In the genomic region with DNA sequence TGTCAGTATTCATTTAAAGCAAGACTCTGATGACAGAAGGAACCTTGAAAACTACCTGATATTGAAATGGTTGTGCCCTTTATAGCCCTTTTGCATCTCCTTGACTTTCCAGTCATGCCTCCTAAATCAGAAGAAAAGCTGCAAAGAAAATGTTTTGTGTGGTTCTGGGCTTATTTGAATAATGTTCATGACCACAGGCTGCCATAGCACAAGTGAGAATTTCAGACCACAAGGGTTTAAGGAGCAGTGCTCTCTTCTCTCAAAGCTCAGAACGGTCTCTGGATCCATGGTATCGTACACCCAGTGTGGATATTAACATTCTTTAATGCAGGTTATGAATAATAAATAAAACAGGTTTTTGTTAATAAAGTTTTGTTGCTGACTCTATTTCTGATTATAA, we compare ENCODE assay signal across 2 cellular contexts.
TF ChIP-seq lines count a peak whose summit lies in the region.

No MANE protein-coding gene starts in this region.

TF ChIP-seq in K562, 482 proteins besides CTCF, POLR2A, EP300 and RAD21:
- TF ChIP-seq, protein P1, sequence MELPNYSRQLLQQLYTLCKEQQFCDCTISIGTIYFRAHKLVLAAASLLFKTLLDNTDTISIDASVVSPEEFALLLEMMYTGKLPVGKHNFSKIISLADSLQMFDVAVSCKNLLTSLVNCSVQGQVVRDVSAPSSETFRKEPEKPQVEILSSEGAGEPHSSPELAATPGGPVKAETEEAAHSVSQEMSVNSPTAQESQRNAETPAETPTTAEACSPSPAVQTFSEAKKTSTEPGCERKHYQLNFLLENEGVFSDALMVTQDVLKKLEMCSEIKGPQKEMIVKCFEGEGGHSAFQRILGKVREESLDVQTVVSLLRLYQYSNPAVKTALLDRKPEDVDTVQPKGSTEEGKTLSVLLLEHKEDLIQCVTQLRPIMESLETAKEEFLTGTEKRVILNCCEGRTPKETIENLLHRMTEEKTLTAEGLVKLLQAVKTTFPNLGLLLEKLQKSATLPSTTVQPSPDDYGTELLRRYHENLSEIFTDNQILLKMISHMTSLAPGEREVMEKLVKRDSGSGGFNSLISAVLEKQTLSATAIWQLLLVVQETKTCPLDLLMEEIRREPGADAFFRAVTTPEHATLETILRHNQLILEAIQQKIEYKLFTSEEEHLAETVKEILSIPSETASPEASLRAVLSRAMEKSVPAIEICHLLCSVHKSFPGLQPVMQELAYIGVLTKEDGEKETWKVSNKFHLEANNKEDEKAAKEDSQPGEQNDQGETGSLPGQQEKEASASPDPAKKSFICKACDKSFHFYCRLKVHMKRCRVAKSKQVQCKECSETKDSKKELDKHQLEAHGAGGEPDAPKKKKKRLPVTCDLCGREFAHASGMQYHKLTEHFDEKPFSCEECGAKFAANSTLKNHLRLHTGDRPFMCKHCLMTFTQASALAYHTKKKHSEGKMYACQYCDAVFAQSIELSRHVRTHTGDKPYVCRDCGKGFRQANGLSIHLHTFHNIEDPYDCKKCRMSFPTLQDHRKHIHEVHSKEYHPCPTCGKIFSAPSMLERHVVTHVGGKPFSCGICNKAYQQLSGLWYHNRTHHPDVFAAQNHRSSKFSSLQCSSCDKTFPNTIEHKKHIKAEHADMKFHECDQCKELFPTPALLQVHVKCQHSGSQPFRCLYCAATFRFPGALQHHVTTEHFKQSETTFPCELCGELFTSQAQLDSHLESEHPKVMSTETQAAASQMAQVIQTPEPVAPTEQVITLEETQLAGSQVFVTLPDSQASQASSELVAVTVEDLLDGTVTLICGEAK (IDR thresholded peaks at IDR 0.05): peak; percentile 54
- TF ChIP-seq, protein P1 (CRISPR knock-in tag; IDR thresholded peaks at IDR 0.05): no peak
- no peak for TF ChIP-seq POLR2AphosphoS5 (IDR thresholded peaks at IDR 0.05; ENCODE audit: control insufficient read depth, insufficient read depth, low read depth, low read length)

TF ChIP-seq in SK-N-SH treated with all-trans-retinoic acid at 6 μM for 48 hours, 23 proteins besides CTCF, POLR2A, EP300 and RAD21:
- TF ChIP-seq ZNF565 (CRISPR knock-in tag; conservative IDR thresholded peaks at IDR 0.05; ENCODE audit: low read depth): no peak
- no peak for TF ChIP-seq ARNTL (CRISPR knock-in tag; IDR thresholded peaks at IDR 0.05; ENCODE audit: borderline replicate concordance, low read depth)
- TF ChIP-seq ZFP3 (CRISPR knock-in tag; IDR thresholded peaks at IDR 0.05): no peak
- TF ChIP-seq, protein P2, sequence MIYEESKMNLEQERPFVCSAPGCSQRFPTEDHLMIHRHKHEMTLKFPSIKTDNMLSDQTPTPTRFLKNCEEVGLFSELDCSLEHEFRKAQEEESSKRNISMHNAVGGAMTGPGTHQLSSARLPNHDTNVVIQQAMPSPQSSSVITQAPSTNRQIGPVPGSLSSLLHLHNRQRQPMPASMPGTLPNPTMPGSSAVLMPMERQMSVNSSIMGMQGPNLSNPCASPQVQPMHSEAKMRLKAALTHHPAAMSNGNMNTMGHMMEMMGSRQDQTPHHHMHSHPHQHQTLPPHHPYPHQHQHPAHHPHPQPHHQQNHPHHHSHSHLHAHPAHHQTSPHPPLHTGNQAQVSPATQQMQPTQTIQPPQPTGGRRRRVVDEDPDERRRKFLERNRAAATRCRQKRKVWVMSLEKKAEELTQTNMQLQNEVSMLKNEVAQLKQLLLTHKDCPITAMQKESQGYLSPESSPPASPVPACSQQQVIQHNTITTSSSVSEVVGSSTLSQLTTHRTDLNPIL (CRISPR knock-in tag; IDR thresholded peaks at IDR 0.05; ENCODE audit: low read depth): no peak
- no peak for TF ChIP-seq TOX (CRISPR knock-in tag; IDR thresholded peaks at IDR 0.05; ENCODE audit: borderline replicate concordance)
- TF ChIP-seq GLIS3 (CRISPR knock-in tag; IDR thresholded peaks at IDR 0.05): no peak
- TF ChIP-seq ISL1 (CRISPR knock-in tag; IDR thresholded peaks at IDR 0.05): no peak
- TF ChIP-seq, protein P3, sequence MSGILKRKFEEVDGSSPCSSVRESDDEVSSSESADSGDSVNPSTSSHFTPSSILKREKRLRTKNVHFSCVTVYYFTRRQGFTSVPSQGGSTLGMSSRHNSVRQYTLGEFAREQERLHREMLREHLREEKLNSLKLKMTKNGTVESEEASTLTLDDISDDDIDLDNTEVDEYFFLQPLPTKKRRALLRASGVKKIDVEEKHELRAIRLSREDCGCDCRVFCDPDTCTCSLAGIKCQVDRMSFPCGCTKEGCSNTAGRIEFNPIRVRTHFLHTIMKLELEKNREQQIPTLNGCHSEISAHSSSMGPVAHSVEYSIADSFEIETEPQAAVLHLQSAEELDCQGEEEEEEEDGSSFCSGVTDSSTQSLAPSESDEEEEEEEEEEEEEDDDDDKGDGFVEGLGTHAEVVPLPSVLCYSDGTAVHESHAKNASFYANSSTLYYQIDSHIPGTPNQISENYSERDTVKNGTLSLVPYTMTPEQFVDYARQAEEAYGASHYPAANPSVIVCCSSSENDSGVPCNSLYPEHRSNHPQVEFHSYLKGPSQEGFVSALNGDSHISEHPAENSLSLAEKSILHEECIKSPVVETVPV (CRISPR knock-in tag; IDR thresholded peaks at IDR 0.05): no peak
- no peak for TF ChIP-seq ESRRG (CRISPR knock-in tag; IDR thresholded peaks at IDR 0.05)
- TF ChIP-seq, protein P4, sequence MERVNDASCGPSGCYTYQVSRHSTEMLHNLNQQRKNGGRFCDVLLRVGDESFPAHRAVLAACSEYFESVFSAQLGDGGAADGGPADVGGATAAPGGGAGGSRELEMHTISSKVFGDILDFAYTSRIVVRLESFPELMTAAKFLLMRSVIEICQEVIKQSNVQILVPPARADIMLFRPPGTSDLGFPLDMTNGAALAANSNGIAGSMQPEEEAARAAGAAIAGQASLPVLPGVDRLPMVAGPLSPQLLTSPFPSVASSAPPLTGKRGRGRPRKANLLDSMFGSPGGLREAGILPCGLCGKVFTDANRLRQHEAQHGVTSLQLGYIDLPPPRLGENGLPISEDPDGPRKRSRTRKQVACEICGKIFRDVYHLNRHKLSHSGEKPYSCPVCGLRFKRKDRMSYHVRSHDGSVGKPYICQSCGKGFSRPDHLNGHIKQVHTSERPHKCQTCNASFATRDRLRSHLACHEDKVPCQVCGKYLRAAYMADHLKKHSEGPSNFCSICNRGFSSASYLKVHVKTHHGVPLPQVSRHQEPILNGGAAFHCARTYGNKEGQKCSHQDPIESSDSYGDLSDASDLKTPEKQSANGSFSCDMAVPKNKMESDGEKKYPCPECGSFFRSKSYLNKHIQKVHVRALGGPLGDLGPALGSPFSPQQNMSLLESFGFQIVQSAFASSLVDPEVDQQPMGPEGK (CRISPR knock-in tag; IDR thresholded peaks at IDR 0.05; ENCODE audit: borderline replicate concordance): no peak
- no peak for TF ChIP-seq ZFP30 (CRISPR knock-in tag; IDR thresholded peaks at IDR 0.05)
- no peak for TF ChIP-seq CSDC2 (CRISPR knock-in tag; IDR thresholded peaks at IDR 0.05)
- TF ChIP-seq, protein P5, sequence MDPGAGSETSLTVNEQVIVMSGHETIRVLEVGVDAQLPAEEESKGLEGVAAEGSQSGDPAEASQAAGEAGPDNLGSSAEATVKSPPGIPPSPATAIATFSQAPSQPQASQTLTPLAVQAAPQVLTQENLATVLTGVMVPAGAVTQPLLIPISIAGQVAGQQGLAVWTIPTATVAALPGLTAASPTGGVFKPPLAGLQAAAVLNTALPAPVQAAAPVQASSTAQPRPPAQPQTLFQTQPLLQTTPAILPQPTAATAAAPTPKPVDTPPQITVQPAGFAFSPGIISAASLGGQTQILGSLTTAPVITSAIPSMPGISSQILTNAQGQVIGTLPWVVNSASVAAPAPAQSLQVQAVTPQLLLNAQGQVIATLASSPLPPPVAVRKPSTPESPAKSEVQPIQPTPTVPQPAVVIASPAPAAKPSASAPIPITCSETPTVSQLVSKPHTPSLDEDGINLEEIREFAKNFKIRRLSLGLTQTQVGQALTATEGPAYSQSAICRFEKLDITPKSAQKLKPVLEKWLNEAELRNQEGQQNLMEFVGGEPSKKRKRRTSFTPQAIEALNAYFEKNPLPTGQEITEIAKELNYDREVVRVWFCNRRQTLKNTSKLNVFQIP (CRISPR knock-in tag; IDR thresholded peaks at IDR 0.05; ENCODE audit: borderline replicate concordance, low read depth): no peak
- TF ChIP-seq PPARA (CRISPR knock-in tag; IDR thresholded peaks at IDR 0.05; ENCODE audit: borderline replicate concordance): no peak
- no peak for TF ChIP-seq ZNF70 (CRISPR knock-in tag; IDR thresholded peaks at IDR 0.05)
- TF ChIP-seq, protein P6, sequence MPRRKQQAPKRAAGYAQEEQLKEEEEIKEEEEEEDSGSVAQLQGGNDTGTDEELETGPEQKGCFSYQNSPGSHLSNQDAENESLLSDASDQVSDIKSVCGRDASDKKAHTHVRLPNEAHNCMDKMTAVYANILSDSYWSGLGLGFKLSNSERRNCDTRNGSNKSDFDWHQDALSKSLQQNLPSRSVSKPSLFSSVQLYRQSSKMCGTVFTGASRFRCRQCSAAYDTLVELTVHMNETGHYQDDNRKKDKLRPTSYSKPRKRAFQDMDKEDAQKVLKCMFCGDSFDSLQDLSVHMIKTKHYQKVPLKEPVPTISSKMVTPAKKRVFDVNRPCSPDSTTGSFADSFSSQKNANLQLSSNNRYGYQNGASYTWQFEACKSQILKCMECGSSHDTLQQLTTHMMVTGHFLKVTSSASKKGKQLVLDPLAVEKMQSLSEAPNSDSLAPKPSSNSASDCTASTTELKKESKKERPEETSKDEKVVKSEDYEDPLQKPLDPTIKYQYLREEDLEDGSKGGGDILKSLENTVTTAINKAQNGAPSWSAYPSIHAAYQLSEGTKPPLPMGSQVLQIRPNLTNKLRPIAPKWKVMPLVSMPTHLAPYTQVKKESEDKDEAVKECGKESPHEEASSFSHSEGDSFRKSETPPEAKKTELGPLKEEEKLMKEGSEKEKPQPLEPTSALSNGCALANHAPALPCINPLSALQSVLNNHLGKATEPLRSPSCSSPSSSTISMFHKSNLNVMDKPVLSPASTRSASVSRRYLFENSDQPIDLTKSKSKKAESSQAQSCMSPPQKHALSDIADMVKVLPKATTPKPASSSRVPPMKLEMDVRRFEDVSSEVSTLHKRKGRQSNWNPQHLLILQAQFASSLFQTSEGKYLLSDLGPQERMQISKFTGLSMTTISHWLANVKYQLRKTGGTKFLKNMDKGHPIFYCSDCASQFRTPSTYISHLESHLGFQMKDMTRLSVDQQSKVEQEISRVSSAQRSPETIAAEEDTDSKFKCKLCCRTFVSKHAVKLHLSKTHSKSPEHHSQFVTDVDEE (CRISPR knock-in tag; IDR thresholded peaks at IDR 0.05): no peak
- no peak for TF ChIP-seq TCF4 (CRISPR knock-in tag; IDR thresholded peaks at IDR 0.05; ENCODE audit: borderline replicate concordance)
TF ChIP-seq in SK-N-SH treated with all-trans-retinoic acid at 6 μM for 48 hours: peak in this region for 0.
